ENCODE assay signal across 20 cellular contexts in genomic region chrX:23035493-23035892, GRCh38. TPM values are rescaled to one million over a fixed set of nuclear protein-coding genes. Genes with fewer than 3 reads are reported as not detected.
A peak's percentile ranks its signal among the peaks of the same experiment; 100 is the strongest.
DNase-seq lines count a peak whose midpoint lies in the region; ATAC-seq, FAIRE-seq and TF ChIP-seq lines count a peak whose summit lies in the region.
"Had no signal": no experiment of that assay in that cellular context is flagged by ENCODE, and none has a peak within 500 bp of the region (broad histone marks: within the 10 kb centered on the region; RNA-seq: fewer than 3 reads in every experiment).

No MANE protein-coding gene starts in this region.

- intact Hi-C loops in A673 (cut with micrococcal nuclease; ENCODE audit: unreplicated experiment): no loop called here
- intact Hi-C loops in tibial artery (cut with DNase I; ENCODE audit: low total_unique reads): no loop called here
- intact Hi-C loops in aorta (cut with DNase I): no loop called here

- DNase-seq in A673 (ENCODE audit: low spot score) (no peak), GM19239 (ENCODE audit: insufficient read length, low spot score) (no peak), NB4 (ENCODE audit: low read depth) (peak; percentile 0), brain microvascular endothelial cell (no peak), tibial artery (no peak), islet precursor cell (no peak), aorta (no peak)
- DNase-seq in activated CD4-positive, alpha-beta T cell treated with anti-CD3 and anti-CD28 coated beads, Interleukin-2, amount 50 U/mL, for 1 hour: no peak
- DNase-seq: CD8-positive, alpha-beta T cell; GOT3; IMR-90; MV-4-11; NCI-H1436 treated with DMSO at 0.1 percent for 48 hours; NCI-H2081 treated with DMSO at 0.1 percent for 48 hours; NCI-H2227 treated with DMSO at 0.1 percent for 48 hours; NCI-H524 treated with DMSO at 0.1 percent for 48 hours had no signal

- H3K36me3 ChIP-seq in A673 (ENCODE audit: insufficient read depth, low read length, poor library complexity, severe bottlenecking) (no peaks in the 10 kb centered on the region), brain microvascular endothelial cell (replicated peaks) (no peaks in the 10 kb centered on the region), tibial artery (no peaks in the 10 kb centered on the region), aorta (ENCODE audit: control insufficient read depth in 1 of 2, insufficient read depth in 2 of 2, low read length in 1 of 2) (no peaks in the 10 kb centered on the region)

- H3K27ac ChIP-seq in A673 (ENCODE audit: low read depth, low read length, poor library complexity, severe bottlenecking) (no peak overlapping the region), brain microvascular endothelial cell (no peak overlapping the region), tibial artery (no peak overlapping the region), aorta (ENCODE audit: low read depth in 1 of 2, low read length in 2 of 2) (no peak overlapping the region)
- H3K27ac ChIP-seq: A549 had no signal

- POLR2A ChIA-PET in A673 (lab: Charles Lee; ENCODE audit: low non-redundant PET): no interaction called here

- no peaks in the 10 kb centered on the region for H3K9me3 ChIP-seq in A673 (ENCODE audit: low read depth, low read length, poor library complexity, severe bottlenecking)
- H3K9me3 ChIP-seq in tibial artery: no peaks in the 10 kb centered on the region
- no peaks in the 10 kb centered on the region for H3K9me3 ChIP-seq in aorta (ENCODE audit: control insufficient read depth, low read length)
- H3K9me3 ChIP-seq: A549 had no signal

- BruUV-seq in A673 (replicated peaks; lab: Mats Ljungman, UMichigan): no TSS peak

- ATAC-seq in aorta (ENCODE audit: low FRiP score): no peak
- ATAC-seq: A549; CD8-positive, alpha-beta T cell; GM12878; Right ventricle myocardium inferior had no signal

- no peaks in the 10 kb centered on the region for H3K27me3 ChIP-seq in A673 (replicated peaks; ENCODE audit: insufficient read depth, low read depth, low read length, poor library complexity)
- H3K27me3 ChIP-seq in brain microvascular endothelial cell (replicated peaks): no peaks in the 10 kb centered on the region
- H3K27me3 ChIP-seq in tibial artery: no peaks in the 10 kb centered on the region
- H3K27me3 ChIP-seq in aorta (ENCODE audit: control insufficient read depth in 1 of 2, insufficient read depth in 2 of 2, low read length in 1 of 2): no peaks in the 10 kb centered on the region

- TF ChIP-seq POLR2A in NB4 (IDR thresholded peaks at IDR 0.05; ENCODE audit: extremely low read depth, insufficient read length): no peak

- H3K4me1 ChIP-seq in A673 (ENCODE audit: insufficient read depth, low read length, poor library complexity, severe bottlenecking) (no peaks in the 10 kb centered on the region), tibial artery (no peaks in the 10 kb centered on the region), aorta (ENCODE audit: control insufficient read depth in 1 of 2, insufficient read depth in 2 of 2, low read length in 2 of 2) (no peaks in the 10 kb centered on the region)
- H3K4me1 ChIP-seq: A549 had no signal

- in situ Hi-C loops in brain microvascular endothelial cell (cut with HindIII; ENCODE audit: low pct_ligation_motif_present, low sequenced_read_pairs): no loop called here

- FAIRE-seq in GM19239 (lab: Jason Lieb, UNC): peak; percentile 28
- FAIRE-seq: A549, GM12878 had no signal

- 72 to 89% methylated on average over 3 of the region's 3 CpGs for WGBS in aorta, 2 donors

- H3K4me3 ChIP-seq in A673 (ENCODE audit: low read depth, low read length, poor library complexity, severe bottlenecking): no peak overlapping the region
- no peak overlapping the region for H3K4me3 ChIP-seq in NB4 (ENCODE audit: low read depth, low read length)
- no peak overlapping the region for H3K4me3 ChIP-seq in brain microvascular endothelial cell (ENCODE audit: low read depth, low read length)
- no peak overlapping the region for H3K4me3 ChIP-seq in tibial artery
- no peak overlapping the region for H3K4me3 ChIP-seq in aorta (ENCODE audit: low read length in 2 of 2)
- H3K4me3 ChIP-seq: A549, GM12878 had no signal

- CTCF ChIA-PET in A673 (lab: Charles Lee): no interaction called here

- TF ChIP-seq CTCF in A673 (conservative IDR thresholded peaks at IDR 0.05; ENCODE audit: low read depth, low read length) (0 out of 2 replicates have a peak, but pooled peaks have one; percentile 10), NB4 (IDR thresholded peaks at IDR 0.05; ENCODE audit: low read depth, low read length) (no peak), brain microvascular endothelial cell (IDR thresholded peaks at IDR 0.05; ENCODE audit: low read depth, low read length, missing control alignments) (peak; percentile 15), tibial artery (IDR thresholded peaks at IDR 0.05) (no peak)

RNA-seq across cellular contexts. Expression of gene DDX53, which starts 35.7 kb away (rescaled TPM):
- total RNA-seq in A673 (2021) (not detected in 2 replicates), aorta (not detected)
- not detected for polyA plus RNA-seq in aorta
- total RNA-seq: CD8-positive, alpha-beta T cell; GM12878; IMR-90; LHCN-M2; Right ventricle myocardium inferior had no signal
- polyA plus RNA-seq: A549, IMR-90 had no signal

Comparison
In these comparisons a context has a peak if more than half of its experiments do, and no peak if none do; other contexts are left out.
1. CTCF ChIP-seq: peak in A673 (single experiment) and brain microvascular endothelial cell (single experiment); none in NB4 (single experiment) and tibial artery (0 of 2).